In genomic region chr2:222943820-222944219, GRCh38 we compare ENCODE assay signal across 9 cellular contexts.
DNase-seq lines count a peak whose midpoint lies in the region; ATAC-seq and TF ChIP-seq lines count a peak whose summit lies in the region.
"Had no signal": no experiment of that assay in that cellular context is flagged by ENCODE, and none has a peak within 500 bp of the region (broad histone marks: within the 10 kb centered on the region; RNA-seq: fewer than 3 reads in every experiment).

No MANE protein-coding gene starts in this region.

- H3K27ac ChIP-seq in SK-N-MC: peak overlapping the region; percentile 12; the same call in 1 of the 2 replicates

- H3K9ac ChIP-seq in SK-N-MC (ENCODE audit: insufficient read length): no peak overlapping the region

- no peaks in the 10 kb centered on the region for H3K27me3 Mint-ChIP-seq in activated CD8-positive, alpha-beta T cell treated with anti-CD3 and anti-CD28 coated beads for 36 hours
- H3K27me3 Mint-ChIP-seq in activated CD8-positive, alpha-beta T cell treated with anti-CD3 and anti-CD28 coated beads, Interleukin-2, amount 10 ng/mL, durations not matched to agents 7 days and 5 days (ENCODE audit: low read depth): peaks cover 4% of the 10 kb centered on the region
- no peaks in the 10 kb centered on the region for H3K27me3 Mint-ChIP-seq in stimulated activated naive B cell treated with anti-CD40 and anti-IgM and Interleukin-4, amounts not matched to agents 10 μg/mL and 1 μg/mL and 100 μg/mL, for 72 hours

- no peak for TF ChIP-seq CTCF in activated CD8-positive, alpha-beta T cell treated with anti-CD3 and anti-CD28 coated beads for 36 hours (IDR thresholded peaks at IDR 0.05)

- H3K9me3 ChIP-seq in SK-N-MC (ENCODE audit: low read depth, low read length): no peaks in the 10 kb centered on the region; the same call in 1 of the 2 replicates

- ATAC-seq in activated CD8-positive, alpha-beta T cell treated with anti-CD3 and anti-CD28 coated beads for 36 hours: peak; percentile 65
- ATAC-seq in activated CD8-positive, alpha-beta T cell treated with anti-CD3 and anti-CD28 coated beads, Interleukin-2, amount 10 ng/mL, durations not matched to agents 7 days and 5 days: no peak
- ATAC-seq in HG02759 (IDR thresholded peaks at IDR 0.05; ENCODE audit: unreplicated experiment): peak; percentile 56
- ATAC-seq in stimulated activated naive B cell treated with anti-CD40 and anti-IgM and Interleukin-4, amounts not matched to agents 10 μg/mL and 1 μg/mL and 100 μg/mL, for 72 hours (replicated peaks): peak; percentile 69 to 75

- H3K4me3 ChIP-seq in SK-N-MC: no peak overlapping the region

- peaks cover 21% of the 10 kb centered on the region for H3K4me1 Mint-ChIP-seq in activated CD8-positive, alpha-beta T cell treated with anti-CD3 and anti-CD28 coated beads for 36 hours (ENCODE audit: low read depth)
- H3K4me1 Mint-ChIP-seq in activated CD8-positive, alpha-beta T cell treated with anti-CD3 and anti-CD28 coated beads, Interleukin-2, amount 10 ng/mL, durations not matched to agents 7 days and 5 days (ENCODE audit: low read depth): peaks cover 5% of the 10 kb centered on the region
- peaks cover 5 to 16% of the 10 kb centered on the region in 2 donors for H3K4me1 Mint-ChIP-seq in stimulated activated naive B cell treated with anti-CD40 and anti-IgM and Interleukin-4, amounts not matched to agents 10 μg/mL and 1 μg/mL and 100 μg/mL, for 72 hours

- POLR2A ChIA-PET in activated CD8-positive, alpha-beta T cell treated with anti-CD3 and anti-CD28 coated beads for 36 hours (lab: Charles Lee): no interaction called here
- POLR2A ChIA-PET in activated CD8-positive, alpha-beta T cell treated with anti-CD3 and anti-CD28 coated beads, Interleukin-2, amount 10 ng/mL, durations not matched to agents 7 days and 5 days (lab: Charles Lee): no interaction called here

- H3K36me3 ChIP-seq in SK-N-MC (ENCODE audit: insufficient read depth, low read length): peaks cover 13% of the 10 kb centered on the region; the same call in 1 of the 2 replicates

- H3K4me3 Mint-ChIP-seq in activated CD8-positive, alpha-beta T cell treated with anti-CD3 and anti-CD28 coated beads for 36 hours: no peak overlapping the region
- no peak overlapping the region for H3K4me3 Mint-ChIP-seq in activated CD8-positive, alpha-beta T cell treated with anti-CD3 and anti-CD28 coated beads, Interleukin-2, amount 10 ng/mL, durations not matched to agents 7 days and 5 days
- no peak overlapping the region for H3K4me3 Mint-ChIP-seq in stimulated activated naive B cell treated with anti-CD40 and anti-IgM and Interleukin-4, amounts not matched to agents 10 μg/mL and 1 μg/mL and 100 μg/mL, for 72 hours

- no peaks in the 10 kb centered on the region for H3K9me3 Mint-ChIP-seq in activated CD8-positive, alpha-beta T cell treated with anti-CD3 and anti-CD28 coated beads for 36 hours
- H3K9me3 Mint-ChIP-seq in activated CD8-positive, alpha-beta T cell treated with anti-CD3 and anti-CD28 coated beads, Interleukin-2, amount 10 ng/mL, durations not matched to agents 7 days and 5 days (ENCODE audit: insufficient read depth): no peaks in the 10 kb centered on the region
- peaks cover 0 to 2% of the 10 kb centered on the region in 2 donors for H3K9me3 Mint-ChIP-seq in stimulated activated naive B cell treated with anti-CD40 and anti-IgM and Interleukin-4, amounts not matched to agents 10 μg/mL and 1 μg/mL and 100 μg/mL, for 72 hours

- H3K36me3 Mint-ChIP-seq in activated CD8-positive, alpha-beta T cell treated with anti-CD3 and anti-CD28 coated beads for 36 hours (ENCODE audit: low read depth): peaks cover 8% of the 10 kb centered on the region
- H3K36me3 Mint-ChIP-seq in activated CD8-positive, alpha-beta T cell treated with anti-CD3 and anti-CD28 coated beads, Interleukin-2, amount 10 ng/mL, durations not matched to agents 7 days and 5 days (ENCODE audit: low read depth): peaks cover 10% of the 10 kb centered on the region
- peaks cover 12 to 16% of the 10 kb centered on the region in 2 donors for H3K36me3 Mint-ChIP-seq in stimulated activated naive B cell treated with anti-CD40 and anti-IgM and Interleukin-4, amounts not matched to agents 10 μg/mL and 1 μg/mL and 100 μg/mL, for 72 hours

- CTCF ChIA-PET in activated CD8-positive, alpha-beta T cell treated with anti-CD3 and anti-CD28 coated beads for 36 hours (lab: Charles Lee): interaction anchor here (1.3 kb wide), 2 partner anchors 28 to 40 kb away, joined by 3 to 7 read pairs; no protein-coding TSS in a partner anchor
- CTCF ChIA-PET in activated CD8-positive, alpha-beta T cell treated with anti-CD3 and anti-CD28 coated beads, Interleukin-2, amount 10 ng/mL, durations not matched to agents 7 days and 5 days (lab: Charles Lee): interaction anchor here (0.9 kb wide), 1 partner anchor 253 kb away, joined by 4 read pairs; no protein-coding TSS in a partner anchor

- H3K27ac Mint-ChIP-seq in activated CD8-positive, alpha-beta T cell treated with anti-CD3 and anti-CD28 coated beads for 36 hours: no peak overlapping the region
- H3K27ac Mint-ChIP-seq in activated CD8-positive, alpha-beta T cell treated with anti-CD3 and anti-CD28 coated beads, Interleukin-2, amount 10 ng/mL, durations not matched to agents 7 days and 5 days: no peak overlapping the region
- H3K27ac Mint-ChIP-seq in stimulated activated naive B cell treated with anti-CD40 and anti-IgM and Interleukin-4, amounts not matched to agents 10 μg/mL and 1 μg/mL and 100 μg/mL, for 72 hours: no peak overlapping the region

- no peak for DNase-seq in activated CD8-positive, alpha-beta T cell treated with anti-CD3 and anti-CD28 coated beads for 36 hours
- DNase-seq in activated CD8-positive, alpha-beta T cell treated with anti-CD3 and anti-CD28 coated beads, Interleukin-2, amount 10 ng/mL, durations not matched to agents 7 days and 5 days: no peak
- no peak for DNase-seq in SK-N-MC (ENCODE audit: low read depth, low spot score)
- no peak for DNase-seq in stimulated activated naive B cell treated with anti-CD40 and anti-IgM and Interleukin-4, amounts not matched to agents 10 μg/mL and 1 μg/mL and 100 μg/mL, for 72 hours
- no peak for DNase-seq in NCI-H2107 treated with DMSO at 0.1 percent for 48 hours (lab: John Stamatoyannopoulos, UW; ENCODE audit: unreplicated experiment)
- DNase-seq in activated gamma-delta T cell treated with Interleukin-2 at 50 U/mL for 16 hours: no peak
- DNase-seq in NCI-H1092 treated with DMSO at 0.1 percent for 48 hours (lab: John Stamatoyannopoulos, UW): no peak
- DNase-seq: SHP77 had no signal

- intact Hi-C loops in activated CD8-positive, alpha-beta T cell treated with anti-CD3 and anti-CD28 coated beads for 36 hours (cut with micrococcal nuclease): no loop called here
